Comparison of ENCODE assay signal across 7 cellular contexts in the genomic region with DNA sequence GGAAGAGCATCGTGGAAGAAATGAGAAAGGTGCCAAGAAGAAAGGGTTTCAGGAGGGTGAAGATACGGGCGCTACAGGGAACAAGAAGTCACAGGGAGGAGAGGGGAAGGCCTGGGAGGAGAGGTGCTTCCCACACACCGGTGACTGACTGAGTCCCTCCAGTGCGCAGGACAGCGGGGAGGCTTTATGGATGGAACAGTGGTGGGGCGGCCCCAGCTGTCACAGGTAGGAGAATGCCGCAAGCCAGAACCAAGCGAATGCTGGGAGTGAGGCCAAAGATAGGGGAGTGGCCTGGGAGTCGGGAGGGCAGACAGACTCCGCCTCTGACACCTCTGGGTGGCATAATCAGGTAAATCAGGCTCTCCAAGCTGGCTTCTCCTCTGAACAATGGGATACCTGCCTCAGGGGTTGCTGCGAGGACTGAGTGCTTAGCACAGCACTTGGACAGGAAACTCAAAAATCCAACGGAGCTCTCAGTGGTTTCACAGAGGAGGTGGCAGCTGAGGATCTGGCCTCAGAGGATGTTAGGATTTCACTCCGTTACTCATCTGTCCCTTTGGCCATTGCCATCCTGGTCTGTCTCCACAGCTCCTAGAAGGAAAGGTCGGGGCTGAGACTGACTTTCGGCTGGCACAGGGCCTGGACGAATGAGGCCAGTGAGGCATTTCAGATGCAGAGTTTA. TPM values are rescaled to one million over a fixed set of nuclear protein-coding genes. Genes with fewer than 3 reads are reported as not detected.
DNase-seq lines count a peak whose midpoint lies in the region; ATAC-seq, FAIRE-seq and TF ChIP-seq lines count a peak whose summit lies in the region.

No MANE protein-coding gene starts in this region.

- H3K4me1 ChIP-seq in astrocyte (ENCODE audit: insufficient read depth, low read length): peaks cover 23% of the 10 kb centered on the region
- peaks cover 4% of the 10 kb centered on the region for H3K4me1 ChIP-seq in iPS-18a (ENCODE audit: control insufficient read depth, low read depth, low read length)

- peak overlapping the region; percentile 84 for H3K4me3 ChIP-seq in astrocyte (ENCODE audit: insufficient read depth, low read depth, low read length)
- H3K4me3 ChIP-seq in iPS-18a (ENCODE audit: low read length): peak overlapping the region; percentile 64

- peak overlapping the region; percentile 19 for H2AFZ ChIP-seq in astrocyte (ENCODE audit: low read depth, low read length)

- H3K27me3 Mint-ChIP-seq in T-cell: no peaks in the 10 kb centered on the region
- H3K27me3 Mint-ChIP-seq in astrocyte (ENCODE audit: low read depth, unreplicated experiment): peaks cover 3% of the 10 kb centered on the region

- peaks cover 41% of the 10 kb centered on the region for H3K79me2 ChIP-seq in astrocyte (ENCODE audit: insufficient read depth, low read length)

- DNase-seq in GM18507 (ENCODE audit: extremely low spot score, insufficient read length, low read depth): no peak
- DNase-seq in NAMALWA (ENCODE audit: low spot score): peak; percentile 46
- peak; percentile 15 to 65 (median 38) for DNase-seq in T-cell
- peak; percentile 12 for DNase-seq in astrocyte (ENCODE audit: low read depth)
- DNase-seq in stimulated activated CD4-positive, alpha-beta T cell treated with anti-CD3 and anti-CD28 coated beads, Interleukin-12 subunit alpha, Interleukin-12 subunit beta, amount 100 ng/mL, for 24 hours (ENCODE audit: low read depth in 2 of 2): peak; percentile 60 to 74
- DNase-seq in cortex of kidney (lab: John Stamatoyannopoulos, UW): no peak

- H3K36me3 Mint-ChIP-seq in T-cell: peaks cover under 1% of the 10 kb centered on the region
- H3K36me3 Mint-ChIP-seq in astrocyte (ENCODE audit: low read depth, unreplicated experiment): peaks cover 15% of the 10 kb centered on the region

- POLR2A ChIA-PET in T-cell (lab: Charles Lee): interaction anchor here (0.6 to 1.4 kb wide), 5 partner anchors 9 to 1814 kb away, joined by 3 to 15 read pairs (median 3); a partner anchor contains a TSS

- H3K9ac ChIP-seq in astrocyte (ENCODE audit: low read length) (peak overlapping the region; percentile 96), iPS-18a (ENCODE audit: low read length) (peak overlapping the region; percentile 74)

- peak; percentile 83 for FAIRE-seq in GM18507 (lab: Jason Lieb, UNC)
- no peak for FAIRE-seq in astrocyte (lab: Jason Lieb, UNC)

- peaks cover 28% of the 10 kb centered on the region for H4K20me1 ChIP-seq in astrocyte (ENCODE audit: insufficient read depth, low read length)

- H3K9me3 Mint-ChIP-seq in T-cell: no peaks in the 10 kb centered on the region
- no peaks in the 10 kb centered on the region for H3K9me3 Mint-ChIP-seq in astrocyte (ENCODE audit: unreplicated experiment)

- CTCF ChIA-PET in T-cell (lab: Charles Lee): interaction anchor here in 1 of 2 donors (0.6 to 3.6 kb wide), 6 partner anchors 33 to 471 kb away, joined by 3 to 12 read pairs (median 6); a partner anchor contains a TSS

- H3K4me1 Mint-ChIP-seq in T-cell (peaks cover 38 to 47% (median 42%) of the 10 kb centered on the region in 3 donors), astrocyte (ENCODE audit: low read depth, unreplicated experiment) (peaks cover 11% of the 10 kb centered on the region)

- H3K27ac ChIP-seq in astrocyte (ENCODE audit: low read depth, low read length): no peak overlapping the region
- H3K27ac ChIP-seq in iPS-18a (ENCODE audit: low read length): no peak overlapping the region

- ATAC-seq in T-cell (replicated peaks in 1 of 4): peak; percentile 29 to 59 (median 44)

- H3K4me3 Mint-ChIP-seq in T-cell: peak overlapping the region; percentile 81 to 92 (median 83)
- H3K4me3 Mint-ChIP-seq in astrocyte (ENCODE audit: unreplicated experiment): peak overlapping the region; percentile 88

- no peak for TF ChIP-seq CTCF in astrocyte (IDR thresholded peaks at IDR 0.05; ENCODE audit: insufficient read depth, low read depth, low read length)

- H3K27ac Mint-ChIP-seq in T-cell (peak overlapping the region; percentile 93), astrocyte (ENCODE audit: unreplicated experiment) (peak overlapping the region; percentile 86)

- no peaks in the 10 kb centered on the region for H3K9me3 ChIP-seq in astrocyte (ENCODE audit: insufficient read depth, low read depth, low read length)
- H3K9me3 ChIP-seq in iPS-18a (ENCODE audit: control insufficient read depth, low read depth, low read length): no peaks in the 10 kb centered on the region

- H3K36me3 ChIP-seq in astrocyte (ENCODE audit: insufficient read depth, low read length): peaks cover 9% of the 10 kb centered on the region
- H3K36me3 ChIP-seq in iPS-18a (ENCODE audit: control insufficient read depth, low read depth, low read length): no peaks in the 10 kb centered on the region

- H3K27me3 ChIP-seq in astrocyte (ENCODE audit: insufficient read depth, low read length) (no peaks in the 10 kb centered on the region), iPS-18a (ENCODE audit: control insufficient read depth, insufficient read depth, low read length) (no peaks in the 10 kb centered on the region)

- peak overlapping the region; percentile 86 for H3K4me2 ChIP-seq in astrocyte (ENCODE audit: low read length)

RNA-seq across cellular contexts. Expression of a gene that starts 0.8 kb away (rescaled TPM):
- 10 to 100 TPM; 24.4 to 36.2 (median 34.3) TPM for total RNA-seq in T-cell
- total RNA-seq in astrocyte: 169 and 177 TPM in 2 replicates

RNA-seq across cellular contexts. Expression of a gene that starts 35.4 kb away (rescaled TPM):
- 1 to 10 TPM in 1 of 5 donors, under 1 TPM in 3, not detected in 1; 0.22 to 2.0 (median 0.39) TPM for total RNA-seq in T-cell
- total RNA-seq in astrocyte: 0.98 and 1.1 TPM in 2 replicates

RNA-seq across cellular contexts. Expression of a gene that starts 47.1 kb away (rescaled TPM):
- total RNA-seq in T-cell: 100 to 1,000 TPM in 1 of 5 donors, 10 to 100 TPM in 4; 69.1 to 101 (median 96.3) TPM
- total RNA-seq in astrocyte: 296 and 326 TPM in 2 replicates

RNA-seq across cellular contexts. Expression of a gene that starts 51.4 kb away (rescaled TPM):
- total RNA-seq in T-cell: 100 to 1,000 TPM; 107 to 129 (median 112) TPM
- 82.9 and 96.0 TPM in 2 replicates for total RNA-seq in astrocyte

RNA-seq across cellular contexts. Expression of a gene that starts 54.1 kb away (rescaled TPM):
- total RNA-seq in T-cell (10 to 100 TPM; 11.0 to 19.6 (median 18.4) TPM), astrocyte (60.5 and 66.0 TPM in 2 replicates)

Comparison
In these comparisons a context has a peak if more than half of its experiments do, and no peak if none do; other contexts are left out.
1. DNase-seq: peak in NAMALWA (single experiment), T-cell (34 of 34), astrocyte (single experiment) and stimulated activated CD4-positive, alpha-beta T cell treated with anti-CD3 and anti-CD28 coated beads, Interleukin-12 subunit alpha, Interleukin-12 subunit beta, amount 100 ng/mL, for 24 hours (2 of 2); none in GM18507 (single experiment) and cortex of kidney (single experiment).